1 cellular context compared by ENCODE assay signal in the genomic region with DNA sequence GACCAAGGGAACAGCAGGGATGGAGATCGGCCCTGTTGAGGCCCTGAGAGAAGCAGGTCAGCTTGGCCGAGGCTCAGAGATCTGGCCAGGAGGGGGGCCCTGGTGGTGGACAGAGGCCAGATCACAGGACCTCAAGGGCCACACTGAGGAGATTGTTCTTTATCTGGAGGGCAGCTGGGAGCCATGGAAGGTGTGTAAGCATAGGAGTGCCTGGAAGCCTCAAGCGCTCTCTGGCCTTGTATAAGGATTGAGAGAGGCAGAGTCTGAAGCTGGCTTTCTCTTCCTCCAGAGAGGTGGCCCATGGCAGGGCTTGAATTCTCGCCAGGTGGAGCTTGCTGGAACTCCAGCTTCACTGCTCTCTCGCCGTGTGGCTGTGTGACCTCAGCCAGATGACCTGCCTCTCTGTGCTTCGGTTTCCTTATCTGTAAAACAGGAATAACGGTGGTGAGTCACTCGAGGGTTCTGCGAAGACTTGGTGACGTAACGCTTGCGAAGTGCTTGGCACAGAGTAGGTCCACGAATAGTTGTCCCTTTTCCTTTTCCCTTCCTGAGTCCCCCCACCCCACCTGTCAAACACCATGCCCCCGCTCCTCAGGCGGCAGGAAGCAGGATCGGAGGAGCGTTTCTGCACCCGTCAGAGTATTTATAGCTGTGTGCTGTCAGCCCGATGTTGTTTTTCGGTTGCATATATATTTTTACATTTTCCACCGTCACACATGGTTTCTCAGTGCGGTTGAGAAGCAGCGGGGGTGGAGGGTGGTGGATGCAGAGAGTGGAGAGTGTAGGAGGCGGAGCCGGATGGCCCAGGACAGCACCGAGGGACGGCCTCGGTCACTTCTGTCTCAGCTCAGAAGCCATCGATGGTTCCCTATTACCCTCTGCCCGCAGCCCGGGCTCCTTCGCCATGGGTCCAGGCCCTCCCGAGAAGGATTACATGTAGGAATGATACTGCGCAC.
TF ChIP-seq lines count a peak whose summit lies in the region.

No MANE protein-coding gene starts in this region.

TF ChIP-seq in SK-N-SH, 30 proteins besides CTCF, POLR2A, EP300 and RAD21 (continued from another document):
- TF ChIP-seq, protein P1, sequence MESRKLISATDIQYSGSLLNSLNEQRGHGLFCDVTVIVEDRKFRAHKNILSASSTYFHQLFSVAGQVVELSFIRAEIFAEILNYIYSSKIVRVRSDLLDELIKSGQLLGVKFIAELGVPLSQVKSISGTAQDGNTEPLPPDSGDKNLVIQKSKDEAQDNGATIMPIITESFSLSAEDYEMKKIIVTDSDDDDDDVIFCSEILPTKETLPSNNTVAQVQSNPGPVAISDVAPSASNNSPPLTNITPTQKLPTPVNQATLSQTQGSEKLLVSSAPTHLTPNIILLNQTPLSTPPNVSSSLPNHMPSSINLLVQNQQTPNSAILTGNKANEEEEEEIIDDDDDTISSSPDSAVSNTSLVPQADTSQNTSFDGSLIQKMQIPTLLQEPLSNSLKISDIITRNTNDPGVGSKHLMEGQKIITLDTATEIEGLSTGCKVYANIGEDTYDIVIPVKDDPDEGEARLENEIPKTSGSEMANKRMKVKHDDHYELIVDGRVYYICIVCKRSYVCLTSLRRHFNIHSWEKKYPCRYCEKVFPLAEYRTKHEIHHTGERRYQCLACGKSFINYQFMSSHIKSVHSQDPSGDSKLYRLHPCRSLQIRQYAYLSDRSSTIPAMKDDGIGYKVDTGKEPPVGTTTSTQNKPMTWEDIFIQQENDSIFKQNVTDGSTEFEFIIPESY (IDR thresholded peaks at IDR 0.05; ENCODE audit: borderline replicate concordance, low read depth): no peak
- no peak for TF ChIP-seq CHD2 (IDR thresholded peaks at IDR 0.05; ENCODE audit: low read length, partially characterized antibody)
- no peak for TF ChIP-seq YY1 (IDR thresholded peaks at IDR 0.05; ENCODE audit: low read depth)
- TF ChIP-seq FOSL2 (IDR thresholded peaks at IDR 0.05; ENCODE audit: borderline replicate concordance, low read depth): no peak
- TF ChIP-seq MXI1 (IDR thresholded peaks at IDR 0.05; ENCODE audit: low read depth, low read length): no peak
